Comparison of ENCODE assay signal across 12 cellular contexts in genomic region chr7:17142831-17143541, GRCh38.
DNase-seq lines count a peak whose midpoint lies in the region; ATAC-seq, FAIRE-seq and TF ChIP-seq lines count a peak whose summit lies in the region.
"Had no signal": no experiment of that assay in that cellular context is flagged by ENCODE, and none has a peak within 500 bp of the region (broad histone marks: within the 10 kb centered on the region; RNA-seq: fewer than 3 reads in every experiment).

No MANE protein-coding gene starts in this region.

- TF ChIP-seq CTCF in A549 (IDR thresholded peaks at IDR 0.05), result no peak
- TF ChIP-seq CTCF in HFFc6 (IDR thresholded peaks at IDR 0.05), result no peak

- POLR2A ChIA-PET in A549 (lab: Yijun Ruan, JAX), result interaction anchor here (0.7 kb wide), 1 partner anchor 157 kb away, joined by 5 read pairs; no protein-coding TSS in a partner anchor

- no peak for TF ChIP-seq EP300 in A549 (IDR thresholded peaks at IDR 0.05)

- H3K27me3 Mint-ChIP-seq in HFFc6 (ENCODE audit: insufficient read depth), result no peaks in the 10 kb centered on the region; the same call in 1 of the 2 replicates
- H3K27me3 Mint-ChIP-seq in activated naive CD8-positive, alpha-beta T cell treated with anti-CD3 and anti-CD28 coated beads, Interleukin-2, amount 50 U/mL, for 24 hours, result no peaks in the 10 kb centered on the region
- H3K27me3 Mint-ChIP-seq: naive B cell; stimulated activated naive B cell treated with anti-CD40 and anti-IgM and Interleukin-4, amounts not matched to agents 10 μg/mL and 1 μg/mL and 100 μg/mL, for 72 hours had no signal

- H3K27ac ChIP-seq in A549, result peak overlapping the region; percentile 36 to 46

- H3K27ac Mint-ChIP-seq in HFFc6, result peak overlapping the region; percentile 52
- H3K27ac Mint-ChIP-seq in activated naive CD8-positive, alpha-beta T cell treated with anti-CD3 and anti-CD28 coated beads, Interleukin-2, amount 50 U/mL, for 24 hours, result peak overlapping the region; percentile 78
- H3K27ac Mint-ChIP-seq: naive B cell; stimulated activated naive B cell treated with anti-CD40 and anti-IgM and Interleukin-4, amounts not matched to agents 10 μg/mL and 1 μg/mL and 100 μg/mL, for 72 hours had no signal

- TF ChIP-seq RAD21 in A549 (conservative IDR thresholded peaks at IDR 0.05 in 1 of 2, IDR thresholded peaks at IDR 0.05 in 1 of 2), result no peak

- no peak for FAIRE-seq in A549 (lab: Jason Lieb, UNC)

- CTCF ChIA-PET in A549 (lab: Yijun Ruan, JAX), result interaction anchor here (0.7 to 1.6 kb wide), 2 partner anchors 9 to 504 kb away, joined by 3 read pairs; no protein-coding TSS in a partner anchor

- H3K4me1 Mint-ChIP-seq in HFFc6 (ENCODE audit: low read depth), result peaks cover 52% of the 10 kb centered on the region
- H3K4me1 Mint-ChIP-seq in activated naive CD8-positive, alpha-beta T cell treated with anti-CD3 and anti-CD28 coated beads, Interleukin-2, amount 50 U/mL, for 24 hours, result peaks cover 72% of the 10 kb centered on the region

- peak overlapping the region; percentile 74 for H3K4me3 Mint-ChIP-seq in HFFc6
- H3K4me3 Mint-ChIP-seq in activated naive CD8-positive, alpha-beta T cell treated with anti-CD3 and anti-CD28 coated beads, Interleukin-2, amount 50 U/mL, for 24 hours, result peak overlapping the region; percentile 59

- ATAC-seq in A549 (no peak), left lobe of liver (peak; percentile 52), HG03045 (IDR thresholded peaks at IDR 0.05; ENCODE audit: unreplicated experiment) (no peak), HG03025 (IDR thresholded peaks at IDR 0.05; ENCODE audit: low FRiP score, unreplicated experiment) (no peak)
- ATAC-seq in activated naive CD8-positive, alpha-beta T cell treated with anti-CD3 and anti-CD28 coated beads, Interleukin-2, amount 50 U/mL, for 24 hours, result no peak
- ATAC-seq: stimulated activated naive B cell treated with anti-CD40 and anti-IgM and Interleukin-4, amounts not matched to agents 10 μg/mL and 1 μg/mL and 100 μg/mL, for 72 hours had no signal

- H3K4me3 ChIP-seq in A549, result no peak overlapping the region

- no peaks in the 10 kb centered on the region for H3K9me3 ChIP-seq in A549

- peaks cover 42% of the 10 kb centered on the region for H3K4me1 ChIP-seq in A549

- DNase-seq in A549 (ENCODE audit: low read depth in 1 of 2, low spot score in 1 of 2), result no peak
- peak; percentile 16 for DNase-seq in HFFc6
- no peak for DNase-seq in activated naive CD8-positive, alpha-beta T cell treated with anti-CD3 and anti-CD28 coated beads, Interleukin-2, amount 50 U/mL, for 24 hours
- DNase-seq in left lobe of liver (ENCODE audit: low spot score), result no peak
- no peak for DNase-seq in KG1 (lab: John Stamatoyannopoulos, UW)
- DNase-seq in NCI-H1105 (lab: John Stamatoyannopoulos, UW), result no peak
- DNase-seq: cerebellar nuclear complex; DMS79; naive B cell; stimulated activated naive B cell treated with anti-CD40 and anti-IgM and Interleukin-4, amounts not matched to agents 10 μg/mL and 1 μg/mL and 100 μg/mL, for 72 hours had no signal

- TF ChIP-seq POLR2A in A549 (IDR thresholded peaks at IDR 0.05; ENCODE audit: low read length), result no peak

- H3K4me2 ChIP-seq in A549, result peak overlapping the region; percentile 62

- no peaks in the 10 kb centered on the region for H3K9me3 Mint-ChIP-seq in HFFc6
- H3K9me3 Mint-ChIP-seq in activated naive CD8-positive, alpha-beta T cell treated with anti-CD3 and anti-CD28 coated beads, Interleukin-2, amount 50 U/mL, for 24 hours, result no peaks in the 10 kb centered on the region
- H3K9me3 Mint-ChIP-seq: naive B cell; stimulated activated naive B cell treated with anti-CD40 and anti-IgM and Interleukin-4, amounts not matched to agents 10 μg/mL and 1 μg/mL and 100 μg/mL, for 72 hours had no signal

- H3K36me3 Mint-ChIP-seq in HFFc6 (ENCODE audit: low read depth), result no peaks in the 10 kb centered on the region
- no peaks in the 10 kb centered on the region for H3K36me3 Mint-ChIP-seq in activated naive CD8-positive, alpha-beta T cell treated with anti-CD3 and anti-CD28 coated beads, Interleukin-2, amount 50 U/mL, for 24 hours (ENCODE audit: low read depth)
- H3K36me3 Mint-ChIP-seq: naive B cell; stimulated activated naive B cell treated with anti-CD40 and anti-IgM and Interleukin-4, amounts not matched to agents 10 μg/mL and 1 μg/mL and 100 μg/mL, for 72 hours had no signal

- WGBS in A549 (ENCODE audit: missing lambda C conversion rate), result 88% methylated on average over 2 of the region's 2 CpGs

TF ChIP-seq in A549, 52 proteins besides CTCF, POLR2A, EP300 and RAD21:
- TF ChIP-seq FOSL2 (IDR thresholded peaks at IDR 0.05) (no peak), FOSL2 (CRISPR knock-in tag; IDR thresholded peaks at IDR 0.05) (peak; percentile 18; the same call in 1 of the 2 replicates), FOXS1 (CRISPR knock-in tag; IDR thresholded peaks at IDR 0.05) (no peak), CEBPB (IDR thresholded peaks at IDR 0.05) (peak; percentile 19 to 47; a peak in 2 of 4 replicates)
TF ChIP-seq in A549: peak in this region for 2.
